Comparison of ENCODE assay signal across 16 cellular contexts in genomic region chr3:53688989-53689388, GRCh38.
"Had no signal": no experiment of that assay in that cellular context is flagged by ENCODE, and none has a peak within 500 bp of the region (broad histone marks: within the 10 kb centered on the region; RNA-seq: fewer than 3 reads in every experiment).

No MANE protein-coding gene starts in this region.

- FAIRE-seq: astrocyte had no signal

- DNase-seq: activated CD4-positive, alpha-beta T cell treated with anti-CD3 and anti-CD28 coated beads, Interleukin-2, amount 50 U/mL, for 1 hour; dorsolateral prefrontal cortex; hippocampal formation; left ventricle myocardium superior; mesenchymal stem cell; naive thymus-derived CD8-positive, alpha-beta T cell; posterior cingulate gyrus; stimulated activated CD4-positive, alpha-beta T cell treated with anti-CD3 and anti-CD28 coated beads, Interleukin-15, amount 100 ng/mL, for 24 hours; stimulated activated CD4-positive, alpha-beta T cell treated with anti-CD3 and anti-CD28 coated beads, Interleukin-4, amount 100 ng/mL, for 1 hour; stimulated activated naive CD8-positive, alpha-beta T cell treated with anti-CD3 and anti-CD28 coated beads, Interleukin-15, Interleukin-2, amounts not matched to agents 100 U/mL and 50 U/mL, for 24 hours; transverse colon had no signal

- H3K27me3 ChIP-seq: dorsolateral prefrontal cortex, transverse colon had no signal

- H3K9me3 ChIP-seq: transverse colon had no signal

- H3K27ac Mint-ChIP-seq: activated T-helper 1 cell treated with anti-CD3 and anti-CD28 coated beads, Interleukin-12 subunit alpha, Interleukin-12 subunit beta, Interleukin-2, Interleukin-4 antibody, amounts not matched to agents 30 ng/mL and 10 ng/mL and 1 ng/mL, durations not matched to agents 14 hours and 24 hours and 36 hours; T-helper 2 cell treated with Interferon-gamma antibody and Interleukin-4, amounts not matched to agents 5 μg/mL and 100 μg/mL, for 36 hours had no signal

- H3K36me3 ChIP-seq: transverse colon had no signal

- H3K27ac ChIP-seq: dorsolateral prefrontal cortex, skin epidermis, transverse colon had no signal

- H3K9me3 Mint-ChIP-seq: activated T-helper 1 cell treated with anti-CD3 and anti-CD28 coated beads, Interleukin-12 subunit alpha, Interleukin-12 subunit beta, Interleukin-2, Interleukin-4 antibody, amounts not matched to agents 30 ng/mL and 10 ng/mL and 1 ng/mL, durations not matched to agents 14 hours and 24 hours and 36 hours; naive thymus-derived CD8-positive, alpha-beta T cell; T-helper 2 cell treated with Interferon-gamma antibody and Interleukin-4, amounts not matched to agents 5 μg/mL and 100 μg/mL, for 36 hours had no signal

- H3K36me3 Mint-ChIP-seq: naive thymus-derived CD8-positive, alpha-beta T cell had no signal

- ATAC-seq: esophagus mucosa; left ventricle myocardium superior; naive thymus-derived CD8-positive, alpha-beta T cell; stimulated activated naive CD8-positive, alpha-beta T cell treated with anti-CD3 and anti-CD28 coated beads, Interleukin-15, Interleukin-2, amounts not matched to agents 100 U/mL and 50 U/mL, for 24 hours had no signal

- H3K4me1 ChIP-seq: transverse colon had no signal

- H3K4me3 Mint-ChIP-seq: activated T-helper 1 cell treated with anti-CD3 and anti-CD28 coated beads, Interleukin-12 subunit alpha, Interleukin-12 subunit beta, Interleukin-2, Interleukin-4 antibody, amounts not matched to agents 30 ng/mL and 10 ng/mL and 1 ng/mL, durations not matched to agents 14 hours and 24 hours and 36 hours; naive thymus-derived CD8-positive, alpha-beta T cell; T-helper 2 cell treated with Interferon-gamma antibody and Interleukin-4, amounts not matched to agents 5 μg/mL and 100 μg/mL, for 36 hours had no signal

- H3K4me3 ChIP-seq: dorsolateral prefrontal cortex, skin epidermis, transverse colon had no signal
